ENCODE assay signal across 9 cellular contexts in the genomic region with DNA sequence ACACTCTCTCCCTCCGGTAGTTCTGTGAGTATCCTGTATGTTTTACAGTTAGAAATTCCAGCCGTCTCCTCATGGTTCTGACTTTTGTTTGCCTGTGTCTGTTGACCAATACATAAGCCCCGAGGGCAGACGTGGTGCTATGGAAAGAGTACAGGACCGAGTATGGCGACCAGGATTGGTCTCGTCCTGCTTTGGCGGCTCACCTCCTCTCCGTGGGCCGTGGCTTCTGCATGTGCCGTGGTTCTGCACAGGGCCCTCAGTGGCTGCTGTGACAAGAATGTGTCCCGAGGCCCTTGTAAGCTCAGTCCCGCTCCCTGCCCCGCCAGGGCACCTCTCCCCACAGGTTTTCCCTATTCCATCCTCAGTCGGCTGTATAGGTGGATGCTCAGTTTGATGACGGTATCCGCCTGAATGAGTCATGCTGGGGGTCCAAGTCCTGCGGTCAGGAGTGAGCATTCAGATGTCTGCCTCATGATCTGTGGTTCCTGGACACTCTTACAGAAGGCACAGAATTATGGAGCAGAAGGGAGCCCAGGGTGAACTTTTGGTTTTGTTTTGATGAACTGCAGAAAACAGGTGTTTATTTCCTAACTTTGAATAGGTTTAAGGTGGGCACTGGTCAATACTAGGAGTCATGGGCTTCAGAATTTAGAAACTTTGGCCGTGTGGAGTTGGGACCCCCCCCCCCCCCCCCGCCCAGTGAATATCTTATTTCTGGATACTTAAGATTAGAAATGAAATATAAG. TPM values are rescaled to one million over a fixed set of nuclear protein-coding genes. Genes with fewer than 3 reads are reported as not detected.
DNase-seq lines count a peak whose midpoint lies in the region; ATAC-seq and TF ChIP-seq lines count a peak whose summit lies in the region.
"Had no signal": no experiment of that assay in that cellular context is flagged by ENCODE, and none has a peak within 500 bp of the region (broad histone marks: within the 10 kb centered on the region; RNA-seq: fewer than 3 reads in every experiment).

No MANE protein-coding gene starts in this region.

- peaks cover 4% of the 10 kb centered on the region; the same call in 1 of the 2 replicates for H3K36me3 ChIP-seq in SK-N-MC (ENCODE audit: insufficient read depth, low read length)
- peaks cover 26% of the 10 kb centered on the region for H3K36me3 ChIP-seq in fibroblast of lung (ENCODE audit: control insufficient read depth, insufficient read depth, low read length)
- peaks cover 10 to 33% of the 10 kb centered on the region in 2 donors for H3K36me3 ChIP-seq in psoas muscle (ENCODE audit: insufficient read depth in 1 of 2, low read depth in 1 of 2)

- peak overlapping the region; percentile 91 for H3K4me2 ChIP-seq in fibroblast of lung (ENCODE audit: extremely low read depth, insufficient read depth, low read length)

- H3K79me2 ChIP-seq in fibroblast of lung (ENCODE audit: control insufficient read depth, insufficient read depth, low read length), result peaks cover 54% of the 10 kb centered on the region

- H3K4me3 ChIP-seq in SK-N-MC (peak overlapping the region; percentile 92), fibroblast of lung (replicated peaks in 1 of 4; ENCODE audit: control extremely low read depth in 1 of 4, insufficient read depth in 1 of 4, low read depth in 3 of 4, low read length in 4 of 4) (peak overlapping the region; percentile 86 to 97 (median 92)), psoas muscle (peak overlapping the region; percentile 86)

- H4K20me1 ChIP-seq in fibroblast of lung (ENCODE audit: control insufficient read depth, extremely low read depth, insufficient read depth, low read length), result no peaks in the 10 kb centered on the region

- H3K4me1 ChIP-seq in fibroblast of lung (ENCODE audit: control insufficient read depth, extremely low read depth, insufficient read depth, low read length) (peaks cover 6% of the 10 kb centered on the region), psoas muscle (peaks cover 20% of the 10 kb centered on the region)

- H2AFZ ChIP-seq in fibroblast of lung (ENCODE audit: low read length), result no peak overlapping the region

- H3K27me3 ChIP-seq in fibroblast of lung (ENCODE audit: control insufficient read depth, insufficient read depth, low read length) (no peaks in the 10 kb centered on the region), psoas muscle (ENCODE audit: insufficient read depth in 3 of 3, low read length in 2 of 3) (peaks cover 0 to 12% (median 0%) of the 10 kb centered on the region in 3 donors)

- ATAC-seq in psoas muscle, result no peak
- no peak for ATAC-seq in HG03378 (IDR thresholded peaks at IDR 0.05; ENCODE audit: unreplicated experiment)
- no peak for ATAC-seq in GM21737 (IDR thresholded peaks at IDR 0.05; ENCODE audit: unreplicated experiment)

- WGBS in psoas muscle, 3 donors, result 26 to 38% (median 28%) methylated on average over 20 of the region's 20 CpGs

- H3K9me3 ChIP-seq in SK-N-MC (ENCODE audit: low read depth, low read length) (no peaks in the 10 kb centered on the region), fibroblast of lung (ENCODE audit: control insufficient read depth, insufficient read depth, low read depth, low read length) (no peaks in the 10 kb centered on the region), psoas muscle (no peaks in the 10 kb centered on the region)

- intact Hi-C loops in psoas muscle (cut with DNase I), result loop anchor here in 1 of 2 donors (5.0 kb wide), 1 partner anchor 62 kb away; no protein-coding TSS in a partner anchor

- H3K27ac ChIP-seq in SK-N-MC (no peak overlapping the region), fibroblast of lung (ENCODE audit: insufficient read depth, low read length) (peak overlapping the region; percentile 82), psoas muscle (no peak overlapping the region)

- H3K9ac ChIP-seq in SK-N-MC (ENCODE audit: insufficient read length) (peak overlapping the region; percentile 93), fibroblast of lung (ENCODE audit: insufficient read depth, low read length) (peak overlapping the region; percentile 91)

- TF ChIP-seq CTCF in fibroblast of lung (conservative IDR thresholded peaks at IDR 0.05 in 1 of 2, IDR thresholded peaks at IDR 0.05 in 1 of 2; ENCODE audit: low read depth in 1 of 2, low read length in 2 of 2) (no peak), psoas muscle (IDR thresholded peaks at IDR 0.05) (no peak)

- DNase-seq in SIG-M5 treated with dmso at 0.1 percent for 504 hours (lab: John Stamatoyannopoulos, UW; ENCODE audit: unreplicated experiment) (peak; percentile 23), SIG-M5 (lab: John Stamatoyannopoulos, UW) (no peak), SK-N-MC (ENCODE audit: low read depth, low spot score) (no peak), fibroblast of lung (ENCODE audit: low read depth in 2 of 2) (peak; percentile 47 to 91), psoas muscle (no peak)
- no peak for DNase-seq in stimulated activated CD4-positive, alpha-beta T cell treated with anti-CD3 and anti-CD28 coated beads, Interleukin-4, amount 100 ng/mL, for 1 hour

RNA-seq across cellular contexts. Expression of gene ARFGAP1, which starts 1.2 kb away (rescaled TPM):
- total RNA-seq in fibroblast of lung, result 35.2 and 42.9 TPM in 2 replicates
- 33.1 and 37.6 TPM in 2 replicates for polyA plus RNA-seq in fibroblast of lung
- polyA plus RNA-seq in fibroblast of lung (2012), result 65.4 and 66.5 TPM in 2 replicates
- polyA minus RNA-seq in fibroblast of lung (ENCODE audit: low replicate concordance), result 55.4 and 101 TPM in 2 replicates
- total RNA-seq in psoas muscle, result 10 to 100 TPM; 19.9 to 42.2 (median 25.5) TPM
- polyA plus RNA-seq in psoas muscle, result 10 to 100 TPM; 22.3 to 42.0 (median 30.4) TPM

RNA-seq across cellular contexts. Expression of gene COL20A1, which starts 19.2 kb away (rescaled TPM):
- not detected in 2 replicates for total RNA-seq in fibroblast of lung
- polyA plus RNA-seq in fibroblast of lung, result not detected in 2 replicates
- polyA plus RNA-seq in fibroblast of lung (2012), result not detected in 2 replicates
- not detected in 2 replicates for polyA minus RNA-seq in fibroblast of lung (ENCODE audit: low replicate concordance)
- total RNA-seq in psoas muscle, result not detected
- polyA plus RNA-seq in psoas muscle, result under 1 TPM in 2 of 3 donors, not detected in 1; 0.08 to 0.09 TPM
- total RNA-seq: pulmonary artery endothelial cell had no signal

RNA-seq across cellular contexts. Expression of gene NKAIN4, which starts 19.5 kb away (rescaled TPM):
- not detected in 2 replicates for total RNA-seq in fibroblast of lung
- polyA plus RNA-seq in fibroblast of lung, result not detected in 2 replicates
- polyA plus RNA-seq in fibroblast of lung (2012), result not detected in 2 replicates
- not detected in 2 replicates for polyA minus RNA-seq in fibroblast of lung (ENCODE audit: low replicate concordance)
- not detected for total RNA-seq in psoas muscle
- polyA plus RNA-seq in psoas muscle, result not detected
- total RNA-seq: pulmonary artery endothelial cell had no signal

RNA-seq across cellular contexts. Expression of gene BIRC7, which starts 38.1 kb away (rescaled TPM):
- total RNA-seq in fibroblast of lung, result not detected in 2 replicates
- polyA plus RNA-seq in fibroblast of lung, result not detected in 2 replicates
- not detected in 2 replicates for polyA plus RNA-seq in fibroblast of lung (2012)
- not detected in 2 replicates for polyA minus RNA-seq in fibroblast of lung (ENCODE audit: low replicate concordance)
- not detected for total RNA-seq in psoas muscle
- under 1 TPM in 1 of 3 donors, not detected in 2; 0.04 TPM for polyA plus RNA-seq in psoas muscle
- total RNA-seq: pulmonary artery endothelial cell had no signal

RNA-seq across cellular contexts. Expression of gene YTHDF1, which starts 57.9 kb away (rescaled TPM):
- total RNA-seq in fibroblast of lung (12.8 and 16.3 TPM in 2 replicates), psoas muscle (10 to 100 TPM; 36.0 to 52.1 (median 48.0) TPM)
- polyA plus RNA-seq in fibroblast of lung (25.9 and 29.2 TPM in 2 replicates), psoas muscle (10 to 100 TPM; 27.4 to 51.8 (median 28.9) TPM)
- polyA plus RNA-seq in fibroblast of lung (2012), result 21.3 and 24.9 TPM in 2 replicates
- polyA minus RNA-seq in fibroblast of lung (ENCODE audit: low replicate concordance), result 14.6 and 29.9 TPM in 2 replicates

Comparison
In these comparisons a context has a peak if more than half of its experiments do, and no peak if none do; other contexts are left out.
1. DNase-seq: peak in SIG-M5 treated with dmso at 0.1 percent for 504 hours (single experiment) and fibroblast of lung (2 of 2); none in SIG-M5 (single experiment), SK-N-MC (single experiment), psoas muscle (0 of 2) and stimulated activated CD4-positive, alpha-beta T cell treated with anti-CD3 and anti-CD28 coated beads, Interleukin-4, amount 100 ng/mL, for 1 hour (single experiment).
2. Peak in every context shown above with its lines, with median percentiles within 50 percentile points of each other: H3K4me3 ChIP-seq.